1 cellular context compared by ENCODE assay signal in genomic region chr10:90227786-90228185, GRCh38.
TF ChIP-seq lines count a peak whose summit lies in the region.

No MANE protein-coding gene starts in this region.

TF ChIP-seq in HCT116, 20 proteins besides CTCF, POLR2A, EP300 and RAD21:
- TF ChIP-seq FOSL1 (IDR thresholded peaks at IDR 0.05; ENCODE audit: low read depth) (no peak), SP1 (IDR thresholded peaks at IDR 0.05; ENCODE audit: low read depth) (no peak), TCF7L2 (IDR thresholded peaks at IDR 0.05; ENCODE audit: borderline replicate concordance, extremely low read depth, insufficient read depth, insufficient read length) (no peak)
- TF ChIP-seq, protein P1, sequence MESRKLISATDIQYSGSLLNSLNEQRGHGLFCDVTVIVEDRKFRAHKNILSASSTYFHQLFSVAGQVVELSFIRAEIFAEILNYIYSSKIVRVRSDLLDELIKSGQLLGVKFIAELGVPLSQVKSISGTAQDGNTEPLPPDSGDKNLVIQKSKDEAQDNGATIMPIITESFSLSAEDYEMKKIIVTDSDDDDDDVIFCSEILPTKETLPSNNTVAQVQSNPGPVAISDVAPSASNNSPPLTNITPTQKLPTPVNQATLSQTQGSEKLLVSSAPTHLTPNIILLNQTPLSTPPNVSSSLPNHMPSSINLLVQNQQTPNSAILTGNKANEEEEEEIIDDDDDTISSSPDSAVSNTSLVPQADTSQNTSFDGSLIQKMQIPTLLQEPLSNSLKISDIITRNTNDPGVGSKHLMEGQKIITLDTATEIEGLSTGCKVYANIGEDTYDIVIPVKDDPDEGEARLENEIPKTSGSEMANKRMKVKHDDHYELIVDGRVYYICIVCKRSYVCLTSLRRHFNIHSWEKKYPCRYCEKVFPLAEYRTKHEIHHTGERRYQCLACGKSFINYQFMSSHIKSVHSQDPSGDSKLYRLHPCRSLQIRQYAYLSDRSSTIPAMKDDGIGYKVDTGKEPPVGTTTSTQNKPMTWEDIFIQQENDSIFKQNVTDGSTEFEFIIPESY (IDR thresholded peaks at IDR 0.05; ENCODE audit: extremely low read depth, insufficient replicate concordance, low read length) = no peak
